In genomic region chr12:121537814-121538698, GRCh38 we compare ENCODE assay signal across 1 cellular context.
TF ChIP-seq lines count a peak whose summit lies in the region.

No MANE protein-coding gene starts in this region.

TF ChIP-seq in HEK293, 187 proteins besides CTCF, POLR2A, EP300 and RAD21 (continued from another document):
- TF ChIP-seq ZBTB49 (tag by site-specific recombination; IDR thresholded peaks at IDR 0.05; ENCODE audit: low read depth) = no peak
- no peak for TF ChIP-seq ZNF837 (tag by site-specific recombination; IDR thresholded peaks at IDR 0.05)
- no peak for TF ChIP-seq PRDM2 (tag by site-specific recombination; IDR thresholded peaks at IDR 0.05; ENCODE audit: borderline replicate concordance)
- TF ChIP-seq ZNF473 (tag by site-specific recombination; IDR thresholded peaks at IDR 0.05) = no peak
- TF ChIP-seq, protein P1, sequence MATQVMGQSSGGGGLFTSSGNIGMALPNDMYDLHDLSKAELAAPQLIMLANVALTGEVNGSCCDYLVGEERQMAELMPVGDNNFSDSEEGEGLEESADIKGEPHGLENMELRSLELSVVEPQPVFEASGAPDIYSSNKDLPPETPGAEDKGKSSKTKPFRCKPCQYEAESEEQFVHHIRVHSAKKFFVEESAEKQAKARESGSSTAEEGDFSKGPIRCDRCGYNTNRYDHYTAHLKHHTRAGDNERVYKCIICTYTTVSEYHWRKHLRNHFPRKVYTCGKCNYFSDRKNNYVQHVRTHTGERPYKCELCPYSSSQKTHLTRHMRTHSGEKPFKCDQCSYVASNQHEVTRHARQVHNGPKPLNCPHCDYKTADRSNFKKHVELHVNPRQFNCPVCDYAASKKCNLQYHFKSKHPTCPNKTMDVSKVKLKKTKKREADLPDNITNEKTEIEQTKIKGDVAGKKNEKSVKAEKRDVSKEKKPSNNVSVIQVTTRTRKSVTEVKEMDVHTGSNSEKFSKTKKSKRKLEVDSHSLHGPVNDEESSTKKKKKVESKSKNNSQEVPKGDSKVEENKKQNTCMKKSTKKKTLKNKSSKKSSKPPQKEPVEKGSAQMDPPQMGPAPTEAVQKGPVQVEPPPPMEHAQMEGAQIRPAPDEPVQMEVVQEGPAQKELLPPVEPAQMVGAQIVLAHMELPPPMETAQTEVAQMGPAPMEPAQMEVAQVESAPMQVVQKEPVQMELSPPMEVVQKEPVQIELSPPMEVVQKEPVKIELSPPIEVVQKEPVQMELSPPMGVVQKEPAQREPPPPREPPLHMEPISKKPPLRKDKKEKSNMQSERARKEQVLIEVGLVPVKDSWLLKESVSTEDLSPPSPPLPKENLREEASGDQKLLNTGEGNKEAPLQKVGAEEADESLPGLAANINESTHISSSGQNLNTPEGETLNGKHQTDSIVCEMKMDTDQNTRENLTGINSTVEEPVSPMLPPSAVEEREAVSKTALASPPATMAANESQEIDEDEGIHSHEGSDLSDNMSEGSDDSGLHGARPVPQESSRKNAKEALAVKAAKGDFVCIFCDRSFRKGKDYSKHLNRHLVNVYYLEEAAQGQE (tag by site-specific recombination; IDR thresholded peaks at IDR 0.05) = no peak
- no peak for TF ChIP-seq ZNF426 (tag by site-specific recombination; IDR thresholded peaks at IDR 0.05)
- no peak for TF ChIP-seq ZNF785 (tag by site-specific recombination; IDR thresholded peaks at IDR 0.05)
- TF ChIP-seq EGR2 (tag by site-specific recombination; IDR thresholded peaks at IDR 0.05; ENCODE audit: low read depth) = no peak
- TF ChIP-seq BCL11A (tag by site-specific recombination; IDR thresholded peaks at IDR 0.05; ENCODE audit: low read depth) = no peak
- TF ChIP-seq ZNF366 (tag by site-specific recombination; conservative IDR thresholded peaks at IDR 0.05) = no peak
- TF ChIP-seq ZFHX2 (tag by site-specific recombination; conservative IDR thresholded peaks at IDR 0.05) = peak; percentile 7; the same call in 1 of the 2 replicates
- TF ChIP-seq ZNF211 (tag by site-specific recombination; IDR thresholded peaks at IDR 0.05; ENCODE audit: low read depth) = no peak
- TF ChIP-seq, protein P2, sequence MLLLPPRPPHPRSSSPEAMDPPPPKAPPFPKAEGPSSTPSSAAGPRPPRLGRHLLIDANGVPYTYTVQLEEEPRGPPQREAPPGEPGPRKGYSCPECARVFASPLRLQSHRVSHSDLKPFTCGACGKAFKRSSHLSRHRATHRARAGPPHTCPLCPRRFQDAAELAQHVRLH (tag by site-specific recombination; IDR thresholded peaks at IDR 0.05) = peak; percentile 73
- no peak for TF ChIP-seq KLF16 (tag by site-specific recombination; IDR thresholded peaks at IDR 0.05)
- no peak for TF ChIP-seq ZNF48 (tag by site-specific recombination; IDR thresholded peaks at IDR 0.05)
- TF ChIP-seq ZBTB20 (tag by site-specific recombination; IDR thresholded peaks at IDR 0.05) = peak; percentile 37
- no peak for TF ChIP-seq ZNF391 (tag by site-specific recombination; IDR thresholded peaks at IDR 0.05; ENCODE audit: borderline replicate concordance, low read depth)
- TF ChIP-seq ZNF433 (tag by site-specific recombination; IDR thresholded peaks at IDR 0.05; ENCODE audit: low read depth) = no peak
- no peak for TF ChIP-seq ZNF624 (tag by site-specific recombination; IDR thresholded peaks at IDR 0.05)
- no peak for TF ChIP-seq KLF10 (tag by site-specific recombination; IDR thresholded peaks at IDR 0.05)
- TF ChIP-seq ZNF488 (tag by site-specific recombination; IDR thresholded peaks at IDR 0.05) = no peak
- no peak for TF ChIP-seq ZNF404 (tag by site-specific recombination; IDR thresholded peaks at IDR 0.05)
- no peak for TF ChIP-seq ZFP69B (tag by site-specific recombination; IDR thresholded peaks at IDR 0.05)
- TF ChIP-seq, protein P3, sequence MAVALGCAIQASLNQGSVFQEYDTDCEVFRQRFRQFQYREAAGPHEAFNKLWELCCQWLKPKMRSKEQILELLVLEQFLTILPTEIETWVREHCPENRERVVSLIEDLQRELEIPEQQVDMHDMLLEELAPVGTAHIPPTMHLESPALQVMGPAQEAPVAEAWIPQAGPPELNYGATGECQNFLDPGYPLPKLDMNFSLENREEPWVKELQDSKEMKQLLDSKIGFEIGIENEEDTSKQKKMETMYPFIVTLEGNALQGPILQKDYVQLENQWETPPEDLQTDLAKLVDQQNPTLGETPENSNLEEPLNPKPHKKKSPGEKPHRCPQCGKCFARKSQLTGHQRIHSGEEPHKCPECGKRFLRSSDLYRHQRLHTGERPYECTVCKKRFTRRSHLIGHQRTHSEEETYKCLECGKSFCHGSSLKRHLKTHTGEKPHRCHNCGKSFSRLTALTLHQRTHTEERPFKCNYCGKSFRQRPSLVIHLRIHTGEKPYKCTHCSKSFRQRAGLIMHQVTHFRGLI (tag by site-specific recombination; IDR thresholded peaks at IDR 0.05) = no peak
- TF ChIP-seq ZNF549 (tag by site-specific recombination; IDR thresholded peaks at IDR 0.05) = no peak
- TF ChIP-seq ZNF510 (tag by site-specific recombination; IDR thresholded peaks at IDR 0.05; ENCODE audit: insufficient replicate concordance) = no peak
- TF ChIP-seq ZNF768 (tag by site-specific recombination; IDR thresholded peaks at IDR 0.05) = peak; percentile 98; the same call in 1 of the 2 replicates
- no peak for TF ChIP-seq ZNF843 (tag by site-specific recombination; IDR thresholded peaks at IDR 0.05)
- TF ChIP-seq ZNF792 (tag by site-specific recombination; IDR thresholded peaks at IDR 0.05) = no peak
- TF ChIP-seq ZNF221 (tag by site-specific recombination; IDR thresholded peaks at IDR 0.05; ENCODE audit: borderline replicate concordance) = no peak
- no peak for TF ChIP-seq ZNF157 (tag by site-specific recombination; IDR thresholded peaks at IDR 0.05)
- no peak for TF ChIP-seq ZBTB44 (tag by site-specific recombination; IDR thresholded peaks at IDR 0.05)
- peak; percentile 7; the same call in 1 of the 2 replicates for TF ChIP-seq ZNF596 (tag by site-specific recombination; IDR thresholded peaks at IDR 0.05)
- TF ChIP-seq PATZ1 (tag by site-specific recombination; IDR thresholded peaks at IDR 0.05) = 0 out of 2 replicates have a peak, but pooled peaks have one; percentile 4
- no peak for TF ChIP-seq ZNF707 (tag by site-specific recombination; IDR thresholded peaks at IDR 0.05)
- TF ChIP-seq KLF9 (tag by site-specific recombination; IDR thresholded peaks at IDR 0.05; ENCODE audit: low read depth) = 0 out of 2 replicates have a peak, but pooled peaks have one; percentile 10
- no peak; the same call in 1 of the 2 replicates for TF ChIP-seq ZNF629 (tag by site-specific recombination; IDR thresholded peaks at IDR 0.05)
- TF ChIP-seq ZEB2 (tag by site-specific recombination; IDR thresholded peaks at IDR 0.05) = no peak
- TF ChIP-seq ZBTB7A (tag by site-specific recombination; IDR thresholded peaks at IDR 0.05; ENCODE audit: low read depth) = 0 out of 2 replicates have a peak, but pooled peaks have one; percentile 28
- no peak for TF ChIP-seq ELK4 (IDR thresholded peaks at IDR 0.05; ENCODE audit: borderline replicate concordance, low read depth, low read length)
